ENCODE assay signal across 12 cellular contexts in genomic region chr3:197956626-197956988, GRCh38. TPM values are rescaled to one million over a fixed set of nuclear protein-coding genes. Genes with fewer than 3 reads are reported as not detected.
DNase-seq lines count a peak whose midpoint lies in the region; ATAC-seq and TF ChIP-seq lines count a peak whose summit lies in the region.
"Had no signal": no experiment of that assay in that cellular context is flagged by ENCODE, and none has a peak within 500 bp of the region (broad histone marks: within the 10 kb centered on the region; RNA-seq: fewer than 3 reads in every experiment).

No MANE protein-coding gene starts in this region.

- H3K36me3 Mint-ChIP-seq in activated CD4-positive, alpha-beta memory T cell treated with anti-CD3 and anti-CD28 coated beads for 36 hours: peaks cover 54% of the 10 kb centered on the region
- H3K36me3 Mint-ChIP-seq in activated CD4-positive, alpha-beta memory T cell treated with anti-CD3 and anti-CD28 coated beads, Interleukin-2, amount 10 ng/mL, durations not matched to agents 7 days and 5 days (ENCODE audit: low read depth): peaks cover 67% of the 10 kb centered on the region

- WGBS in ectodermal cell, 2 experiments: 88 to 93% methylated on average over 2 of the region's 2 CpGs
- 100% methylated on average over 2 of the region's 2 CpGs for WGBS in smooth muscle cell (ENCODE audit: low lambda C conversion rate)

- H3K9me3 Mint-ChIP-seq in activated CD4-positive, alpha-beta memory T cell treated with anti-CD3 and anti-CD28 coated beads for 36 hours: no peaks in the 10 kb centered on the region
- no peaks in the 10 kb centered on the region for H3K9me3 Mint-ChIP-seq in activated CD4-positive, alpha-beta memory T cell treated with anti-CD3 and anti-CD28 coated beads, Interleukin-2, amount 10 ng/mL, durations not matched to agents 7 days and 5 days
- H3K9me3 Mint-ChIP-seq: activated T-cell treated with anti-CD3 and anti-CD28 coated beads, Interleukin-2, amount 50 U/mL, for 4 hours had no signal

- H3K9me3 ChIP-seq in ectodermal cell (ENCODE audit: control insufficient read depth, low read length): no peaks in the 10 kb centered on the region
- no peaks in the 10 kb centered on the region for H3K9me3 ChIP-seq in smooth muscle cell (replicated peaks; ENCODE audit: low read depth)
- no peaks in the 10 kb centered on the region for H3K9me3 ChIP-seq in mucosa of descending colon

- no peak overlapping the region for H3K9ac ChIP-seq in smooth muscle cell (ENCODE audit: low read depth)

- no peaks in the 10 kb centered on the region for H3K27me3 ChIP-seq in ectodermal cell (ENCODE audit: control insufficient read depth, insufficient read depth, low read length, poor library complexity, severe bottlenecking)
- H3K27me3 ChIP-seq in smooth muscle cell (ENCODE audit: low read depth): no peaks in the 10 kb centered on the region

- H3K27ac ChIP-seq in ectodermal cell (ENCODE audit: insufficient read depth, low read depth, low read length, poor library complexity, severe bottlenecking) (peak overlapping the region; percentile 52), smooth muscle cell (ENCODE audit: low read depth) (peak overlapping the region; percentile 80)

- no peak for TF ChIP-seq POLR2A in NB4 (IDR thresholded peaks at IDR 0.05; ENCODE audit: extremely low read depth, insufficient read length)

- intact Hi-C loops in activated CD4-positive, alpha-beta memory T cell treated with anti-CD3 and anti-CD28 coated beads for 36 hours (cut with micrococcal nuclease): no loop called here
- intact Hi-C loops in mucosa of descending colon (cut with DNase I, micrococcal nuclease): no loop called here

- H3K4me1 ChIP-seq in ectodermal cell (ENCODE audit: control insufficient read depth, insufficient read depth, low read length) (peaks cover 1% of the 10 kb centered on the region), smooth muscle cell (ENCODE audit: low read depth) (peaks cover 24% of the 10 kb centered on the region), mucosa of descending colon (ENCODE audit: low read depth) (peaks cover 21% of the 10 kb centered on the region)

- no peak overlapping the region for H3K4me3 ChIP-seq in NB4 (ENCODE audit: low read depth, low read length)
- H3K4me3 ChIP-seq in ectodermal cell (ENCODE audit: insufficient read depth, low read depth, low read length): no peak overlapping the region
- H3K4me3 ChIP-seq in smooth muscle cell: no peak overlapping the region
- H3K4me3 ChIP-seq in mucosa of descending colon: no peak overlapping the region

- H3K36me3 ChIP-seq in ectodermal cell (ENCODE audit: control insufficient read depth, insufficient read depth, low read length): peaks cover 39% of the 10 kb centered on the region
- peaks cover 9% of the 10 kb centered on the region for H3K36me3 ChIP-seq in smooth muscle cell (ENCODE audit: low read depth)
- peaks cover 15% of the 10 kb centered on the region for H3K36me3 ChIP-seq in mucosa of descending colon (ENCODE audit: low read depth)

- H3K27ac Mint-ChIP-seq in activated CD4-positive, alpha-beta memory T cell treated with anti-CD3 and anti-CD28 coated beads for 36 hours: peak overlapping the region; percentile 97
- no peak overlapping the region for H3K27ac Mint-ChIP-seq in activated CD4-positive, alpha-beta memory T cell treated with anti-CD3 and anti-CD28 coated beads, Interleukin-2, amount 10 ng/mL, durations not matched to agents 7 days and 5 days

- no peaks in the 10 kb centered on the region for H3K27me3 Mint-ChIP-seq in activated CD4-positive, alpha-beta memory T cell treated with anti-CD3 and anti-CD28 coated beads for 36 hours
- H3K27me3 Mint-ChIP-seq in activated CD4-positive, alpha-beta memory T cell treated with anti-CD3 and anti-CD28 coated beads, Interleukin-2, amount 10 ng/mL, durations not matched to agents 7 days and 5 days: no peaks in the 10 kb centered on the region

- no peak overlapping the region for H2AFZ ChIP-seq in smooth muscle cell (ENCODE audit: low read depth)

- peaks cover 24% of the 10 kb centered on the region for H3K79me2 ChIP-seq in smooth muscle cell (ENCODE audit: low read depth)

- no peak for DNase-seq in activated CD4-positive, alpha-beta memory T cell treated with anti-CD3 and anti-CD28 coated beads for 36 hours
- no peak for DNase-seq in activated CD4-positive, alpha-beta memory T cell treated with anti-CD3 and anti-CD28 coated beads, Interleukin-2, amount 10 ng/mL, durations not matched to agents 7 days and 5 days
- DNase-seq in NB4 (ENCODE audit: low read depth): peak; percentile 34
- DNase-seq in smooth muscle cell (lab: John Stamatoyannopoulos, UW; ENCODE audit: unreplicated experiment): no peak
- DNase-seq in hippocampal formation (lab: John Stamatoyannopoulos, UW): no peak
- no peak for DNase-seq in mucosa of descending colon
- DNase-seq: activated T-cell treated with anti-CD3 and anti-CD28 coated beads, Interleukin-2, amount 50 U/mL, for 4 hours; H7; IMR-90; NCI-H69 had no signal

- ATAC-seq in mucosa of descending colon: no peak
- no peak for ATAC-seq in HG03354 (IDR thresholded peaks at IDR 0.05; ENCODE audit: poor library complexity, severe bottlenecking, unreplicated experiment)
- ATAC-seq: activated T-cell treated with anti-CD3 and anti-CD28 coated beads, Interleukin-2, amount 50 U/mL, for 4 hours had no signal

- peaks cover 46% of the 10 kb centered on the region for H4K20me1 ChIP-seq in smooth muscle cell (ENCODE audit: low read depth)

- H3F3A ChIP-seq in smooth muscle cell (ENCODE audit: low read depth): peaks cover 71% of the 10 kb centered on the region

- no peak overlapping the region for H3K4me2 ChIP-seq in smooth muscle cell

- H3K4me1 Mint-ChIP-seq in activated CD4-positive, alpha-beta memory T cell treated with anti-CD3 and anti-CD28 coated beads for 36 hours (ENCODE audit: low read depth): peaks cover 72% of the 10 kb centered on the region
- peaks cover 77% of the 10 kb centered on the region for H3K4me1 Mint-ChIP-seq in activated CD4-positive, alpha-beta memory T cell treated with anti-CD3 and anti-CD28 coated beads, Interleukin-2, amount 10 ng/mL, durations not matched to agents 7 days and 5 days

- TF ChIP-seq CTCF in NB4 (IDR thresholded peaks at IDR 0.05; ENCODE audit: low read depth, low read length) (no peak), smooth muscle cell (IDR thresholded peaks at IDR 0.05; ENCODE audit: borderline replicate concordance, insufficient read depth, poor library complexity, severe bottlenecking) (no peak), mucosa of descending colon (IDR thresholded peaks at IDR 0.05) (no peak)

- POLR2A ChIA-PET in activated CD4-positive, alpha-beta memory T cell treated with anti-CD3 and anti-CD28 coated beads for 36 hours (lab: Charles Lee): interaction anchor here (1.1 kb wide), 1 partner anchor 124 kb away, joined by 3 read pairs; no protein-coding TSS in a partner anchor
- POLR2A ChIA-PET in activated CD4-positive, alpha-beta memory T cell treated with anti-CD3 and anti-CD28 coated beads, Interleukin-2, amount 10 ng/mL, durations not matched to agents 7 days and 5 days (lab: Charles Lee): no interaction called here

- no peak overlapping the region for H3K4me3 Mint-ChIP-seq in activated CD4-positive, alpha-beta memory T cell treated with anti-CD3 and anti-CD28 coated beads for 36 hours
- no peak overlapping the region for H3K4me3 Mint-ChIP-seq in activated CD4-positive, alpha-beta memory T cell treated with anti-CD3 and anti-CD28 coated beads, Interleukin-2, amount 10 ng/mL, durations not matched to agents 7 days and 5 days

- CTCF ChIA-PET in activated CD4-positive, alpha-beta memory T cell treated with anti-CD3 and anti-CD28 coated beads for 36 hours (lab: Charles Lee): interaction anchor here (1.1 kb wide), 1 partner anchor 14 kb away, joined by 4 read pairs; no protein-coding TSS in a partner anchor
- CTCF ChIA-PET in activated CD4-positive, alpha-beta memory T cell treated with anti-CD3 and anti-CD28 coated beads, Interleukin-2, amount 10 ng/mL, durations not matched to agents 7 days and 5 days (lab: Charles Lee): no interaction called here

RNA-seq across cellular contexts. Expression of gene LMLN, which starts 3.4 kb away (rescaled TPM):
- 1 to 10 TPM; 3.6 to 3.8 TPM for total RNA-seq in activated CD4-positive, alpha-beta memory T cell treated with anti-CD3 and anti-CD28 coated beads for 36 hours
- 1 to 10 TPM; 2.3 to 3.0 TPM for total RNA-seq in activated CD4-positive, alpha-beta memory T cell treated with anti-CD3 and anti-CD28 coated beads, Interleukin-2, amount 10 ng/mL, durations not matched to agents 7 days and 5 days
- 9.1 TPM for polyA plus RNA-seq in ectodermal cell (2013, experiment 1 of 4)
- polyA plus RNA-seq in ectodermal cell (2013, experiment 2 of 4): 10.1 TPM
- 6.1 TPM for polyA plus RNA-seq in ectodermal cell (2013, experiment 3 of 4)
- polyA plus RNA-seq in ectodermal cell (2013, experiment 4 of 4): 9.2 TPM
- total RNA-seq in smooth muscle cell: 5.0 and 7.8 TPM in 2 replicates
- 2.1 and 3.7 TPM in 2 replicates for polyA plus RNA-seq in smooth muscle cell
- total RNA-seq in mucosa of descending colon: 1 to 10 TPM; 3.8 to 8.1 (median 5.7) TPM

RNA-seq across cellular contexts. Expression of gene RPL35A, which starts 6.6 kb away (rescaled TPM):
- total RNA-seq in activated CD4-positive, alpha-beta memory T cell treated with anti-CD3 and anti-CD28 coated beads for 36 hours: 1,000 to 10,000 TPM; 1,575 to 1,587 TPM
- total RNA-seq in activated CD4-positive, alpha-beta memory T cell treated with anti-CD3 and anti-CD28 coated beads, Interleukin-2, amount 10 ng/mL, durations not matched to agents 7 days and 5 days: 100 to 1,000 TPM; 931 to 944 TPM
- polyA plus RNA-seq in ectodermal cell (2013, experiment 1 of 4): 1,681 TPM
- polyA plus RNA-seq in ectodermal cell (2013, experiment 2 of 4): 1,545 TPM
- polyA plus RNA-seq in ectodermal cell (2013, experiment 3 of 4): 1,695 TPM
- 1,856 TPM for polyA plus RNA-seq in ectodermal cell (2013, experiment 4 of 4)
- total RNA-seq in smooth muscle cell: 969 and 1,156 TPM in 2 replicates
- polyA plus RNA-seq in smooth muscle cell: 778 and 854 TPM in 2 replicates
- total RNA-seq in mucosa of descending colon: 100 to 1,000 TPM; 606 to 700 (median 621) TPM
